Comparison of ENCODE assay signal across 17 cellular contexts in the genomic region with DNA sequence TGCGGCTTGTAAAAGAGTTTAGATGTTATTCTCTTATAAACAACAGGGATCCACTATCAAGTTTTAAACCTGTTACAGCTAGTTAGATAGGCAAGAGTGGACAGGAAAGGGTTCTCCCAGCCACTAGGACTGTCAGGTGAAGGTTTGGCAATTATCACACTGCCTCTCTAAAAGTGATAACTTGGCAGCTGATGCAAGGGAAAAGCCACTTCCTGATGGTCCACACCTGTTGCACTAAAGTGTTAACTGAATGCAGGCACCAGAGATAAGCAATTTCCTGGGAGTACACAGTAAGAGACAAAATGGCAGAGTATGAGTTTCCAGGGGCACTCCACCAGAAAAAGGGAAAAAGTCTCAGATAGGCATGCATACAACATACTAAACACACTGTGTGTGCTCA.
DNase-seq lines count a peak whose midpoint lies in the region; ATAC-seq and TF ChIP-seq lines count a peak whose summit lies in the region.
"Had no signal": no experiment of that assay in that cellular context is flagged by ENCODE, and none has a peak within 500 bp of the region (broad histone marks: within the 10 kb centered on the region; RNA-seq: fewer than 3 reads in every experiment).

No MANE protein-coding gene starts in this region.

- no peaks in the 10 kb centered on the region for H3K36me3 ChIP-seq in OCI-LY1 (ENCODE audit: insufficient read depth, low read length)

- no peak overlapping the region for H3K4me3 Mint-ChIP-seq in memory B cell

- TF ChIP-seq CTCF in OCI-LY1 (IDR thresholded peaks at IDR 0.05; ENCODE audit: low read length): no peak

- peak overlapping the region; percentile 5 for H3K27ac Mint-ChIP-seq in memory B cell

- DNase-seq in DMS153 (lab: John Stamatoyannopoulos, UW) (peak; percentile 21), DMS153 treated with DMSO at 0.1 percent for 48 hours (lab: John Stamatoyannopoulos, UW; ENCODE audit: unreplicated experiment) (no peak), memory B cell (ENCODE audit: low spot score in 2 of 2) (no peak), NCI-H2107 treated with DMSO at 0.1 percent for 48 hours (lab: John Stamatoyannopoulos, UW; ENCODE audit: unreplicated experiment) (no peak), NCI-H1694 (lab: John Stamatoyannopoulos, UW) (no peak)
- no peak for DNase-seq in activated CD4-positive, alpha-beta T cell treated with anti-CD3 and anti-CD28 coated beads for 48 hours
- DNase-seq: C1 segment of cervical spinal cord, COR-L47, DMS53, HCEC 1CT, NCI-H446 treated with DMSO at 0.1 percent for 48 hours, NCI-H82, OCI-M1 had no signal

- no peaks in the 10 kb centered on the region for H3K9me2 ChIP-seq in OCI-LY1 (ENCODE audit: low read depth, low read length)

- no peak overlapping the region for H3K4me3 ChIP-seq in OCI-LY1 (ENCODE audit: low read depth, low read length, poor library complexity, severe bottlenecking)
- H3K4me3 ChIP-seq: GM12878 had no signal

- ATAC-seq in memory B cell (ENCODE audit: low read depth) (no peak), GM19397 (IDR thresholded peaks at IDR 0.05; ENCODE audit: unreplicated experiment) (no peak)
- ATAC-seq: GM12878 had no signal

- peak overlapping the region; percentile 64 for H3K27ac ChIP-seq in OCI-LY1 (ENCODE audit: low read depth, low read length, poor library complexity, severe bottlenecking)
- H3K27ac ChIP-seq: 22Rv1 had no signal

- no peak overlapping the region for H2AFZ ChIP-seq in OCI-LY1 (ENCODE audit: low read length)

- H3K4me2 ChIP-seq in OCI-LY1 (ENCODE audit: low read length): no peak overlapping the region

- H3K4me1 ChIP-seq in OCI-LY1 (ENCODE audit: insufficient read depth, low read length, severe bottlenecking): peaks cover 87% of the 10 kb centered on the region

- H3K9ac ChIP-seq in OCI-LY1 (ENCODE audit: low read length): no peak overlapping the region; the same call in 1 of the 2 replicates

- peaks cover 17% of the 10 kb centered on the region for H3K9me3 Mint-ChIP-seq in memory B cell

- H3K27me3 Mint-ChIP-seq in memory B cell: no peaks in the 10 kb centered on the region

- peaks cover 31% of the 10 kb centered on the region for H3K4me1 Mint-ChIP-seq in memory B cell

- no peaks in the 10 kb centered on the region for H3K79me2 ChIP-seq in OCI-LY1 (ENCODE audit: insufficient read depth, low read length)

- H3K9me3 ChIP-seq in OCI-LY1 (ENCODE audit: low read length): no peaks in the 10 kb centered on the region

- peaks cover 39% of the 10 kb centered on the region for H3K36me3 Mint-ChIP-seq in memory B cell

- H3F3A ChIP-seq in OCI-LY1 (ENCODE audit: insufficient read depth, low read length): no peaks in the 10 kb centered on the region

- H4K20me1 ChIP-seq in OCI-LY1 (ENCODE audit: insufficient read depth, low read length): no peaks in the 10 kb centered on the region

- H3K27me3 ChIP-seq in OCI-LY1 (ENCODE audit: insufficient read depth, low read length): no peaks in the 10 kb centered on the region
